Comparison of ENCODE assay signal across 41 cellular contexts in genomic region chr5:64019746-64020145, GRCh38. TPM values are rescaled to one million over a fixed set of nuclear protein-coding genes. Genes with fewer than 3 reads are reported as not detected.
"Had no signal": no experiment of that assay in that cellular context is flagged by ENCODE, and none has a peak within 500 bp of the region (broad histone marks: within the 10 kb centered on the region; RNA-seq: fewer than 3 reads in every experiment).

No MANE protein-coding gene starts in this region.

- H3K9me3 Mint-ChIP-seq: activated naive CD4-positive, alpha-beta T cell treated with anti-CD3 and anti-CD28 coated beads, Interleukin-2, amount 10 ng/mL, durations not matched to agents 7 days and 5 days; central memory CD8-positive, alpha-beta T cell; dendritic cell treated with granulocyte-macrophage colony-stimulating factor and Interleukin-4, amounts not matched to agents 40 ng/mL and 50 ng/mL, for 4 days; T-helper 2 cell treated with Interferon-gamma antibody and Interleukin-4, amounts not matched to agents 5 μg/mL and 100 μg/mL, for 36 hours; WTC11 had no signal

- FAIRE-seq: astrocyte, bronchial epithelial cell, endothelial cell of umbilical vein had no signal

- H3K27me3 ChIP-seq: brain microvascular endothelial cell, dorsolateral prefrontal cortex, esophagus squamous epithelium, gastroesophageal sphincter, heart right ventricle had no signal

- H3K27ac ChIP-seq: brain microvascular endothelial cell, coronary artery, dorsolateral prefrontal cortex, epithelial cell of prostate, esophagus squamous epithelium, gastroesophageal sphincter, heart right ventricle had no signal

- H3K27me3 Mint-ChIP-seq: activated CD4-positive, alpha-beta memory T cell treated with anti-CD3 and anti-CD28 coated beads, Interleukin-2, amount 10 ng/mL, durations not matched to agents 7 days and 5 days; activated CD4-positive, alpha-beta T cell treated with anti-CD3 and anti-CD28 coated beads, Interleukin-2, amount 10 ng/mL, durations not matched to agents 7 days and 5 days; activated naive CD4-positive, alpha-beta T cell treated with anti-CD3 and anti-CD28 coated beads, Interleukin-2, amount 10 ng/mL, durations not matched to agents 7 days and 5 days; activated naive CD8-positive, alpha-beta T cell; activated T-cell treated with anti-CD3 and anti-CD28 coated beads, Interleukin-2, amount 50 U/mL, for 24 hours; central memory CD8-positive, alpha-beta T cell; dendritic cell treated with granulocyte-macrophage colony-stimulating factor and Interleukin-4, amounts not matched to agents 40 ng/mL and 50 ng/mL, for 4 days; effector memory CD8-positive, alpha-beta T cell; T-helper 17 cell had no signal

- H3K36me3 Mint-ChIP-seq: activated naive CD4-positive, alpha-beta T cell treated with anti-CD3 and anti-CD28 coated beads, Interleukin-2, amount 10 ng/mL, durations not matched to agents 7 days and 5 days; activated naive CD8-positive, alpha-beta T cell; WTC11 had no signal

- H3K36me3 ChIP-seq: brain microvascular endothelial cell, esophagus squamous epithelium, gastroesophageal sphincter, heart right ventricle had no signal

- DNase-seq: activated CD4-positive, alpha-beta memory T cell treated with anti-CD3 and anti-CD28 coated beads, Interleukin-2, amount 10 ng/mL, durations not matched to agents 7 days and 5 days; activated CD4-positive, alpha-beta T cell treated with anti-CD3 and anti-CD28 coated beads for 1 hour; activated CD4-positive, alpha-beta T cell treated with anti-CD3 and anti-CD28 coated beads for 4 hours; activated CD4-positive, alpha-beta T cell treated with anti-CD3 and anti-CD28 coated beads, Interleukin-2, amount 10 ng/mL, durations not matched to agents 7 days and 5 days; activated CD4-positive, alpha-beta T cell treated with anti-CD3 and anti-CD28 coated beads, Interleukin-2, amount 50 U/mL, for 4 hours; activated CD8-positive, alpha-beta memory T cell treated with anti-CD3 and anti-CD28 coated beads, Interleukin-2, amount 50 U/mL, for 48 hours; activated gamma-delta T cell; activated naive CD4-positive, alpha-beta T cell; activated naive CD4-positive, alpha-beta T cell treated with anti-CD3 and anti-CD28 coated beads, Interleukin-2, amount 10 ng/mL, durations not matched to agents 7 days and 5 days; activated T-cell treated with anti-CD3 and anti-CD28 coated beads for 4 hours; activated T-cell treated with anti-CD3 and anti-CD28 coated beads, Interleukin-2, amount 50 U/mL, for 24 hours; activated T-cell treated with anti-CD3 and anti-CD28 coated beads, Interleukin-2, amount 50 U/mL, for 72 hours; amniotic stem cell; anterior cingulate cortex; brain microvascular endothelial cell; dorsolateral prefrontal cortex; effector CD4-positive, alpha-beta T cell; effector memory CD8-positive, alpha-beta T cell; esophagus squamous epithelium; foreskin melanocyte; heart right ventricle; T-helper 1 cell; T-helper 17 cell; T1000 had no signal

- H3K9me3 ChIP-seq: esophagus squamous epithelium, gastroesophageal sphincter, heart right ventricle had no signal

- H3K4me1 Mint-ChIP-seq: activated CD4-positive, alpha-beta memory T cell treated with anti-CD3 and anti-CD28 coated beads, Interleukin-2, amount 10 ng/mL, durations not matched to agents 7 days and 5 days; activated CD4-positive, alpha-beta T cell treated with anti-CD3 and anti-CD28 coated beads, Interleukin-2, amount 10 ng/mL, durations not matched to agents 7 days and 5 days; activated naive CD4-positive, alpha-beta T cell treated with anti-CD3 and anti-CD28 coated beads, Interleukin-2, amount 10 ng/mL, durations not matched to agents 7 days and 5 days; central memory CD8-positive, alpha-beta T cell; T-helper 17 cell; WTC11 had no signal

- H3K4me1 ChIP-seq: esophagus squamous epithelium, gastroesophageal sphincter, heart right ventricle had no signal

- H3K4me3 Mint-ChIP-seq: activated CD4-positive, alpha-beta memory T cell treated with anti-CD3 and anti-CD28 coated beads, Interleukin-2, amount 10 ng/mL, durations not matched to agents 7 days and 5 days; activated CD4-positive, alpha-beta T cell treated with anti-CD3 and anti-CD28 coated beads, Interleukin-2, amount 10 ng/mL, durations not matched to agents 7 days and 5 days; activated naive CD4-positive, alpha-beta T cell treated with anti-CD3 and anti-CD28 coated beads, Interleukin-2, amount 10 ng/mL, durations not matched to agents 7 days and 5 days; activated naive CD8-positive, alpha-beta T cell; activated T-cell treated with anti-CD3 and anti-CD28 coated beads, Interleukin-2, amount 50 U/mL, for 24 hours; activated T-cell treated with anti-CD3 and anti-CD28 coated beads, Interleukin-2, amount 50 U/mL, for 72 hours; central memory CD8-positive, alpha-beta T cell; dendritic cell treated with granulocyte-macrophage colony-stimulating factor and Interleukin-4, amounts not matched to agents 40 ng/mL and 50 ng/mL, for 4 days; effector memory CD8-positive, alpha-beta T cell; T-helper 17 cell; T-helper 2 cell treated with Interferon-gamma antibody and Interleukin-4, amounts not matched to agents 5 μg/mL and 100 μg/mL, for 36 hours; WTC11 had no signal

- H3K27ac Mint-ChIP-seq: activated CD4-positive, alpha-beta memory T cell treated with anti-CD3 and anti-CD28 coated beads, Interleukin-2, amount 10 ng/mL, durations not matched to agents 7 days and 5 days; activated CD4-positive, alpha-beta T cell treated with anti-CD3 and anti-CD28 coated beads, Interleukin-2, amount 10 ng/mL, durations not matched to agents 7 days and 5 days; activated naive CD4-positive, alpha-beta T cell treated with anti-CD3 and anti-CD28 coated beads, Interleukin-2, amount 10 ng/mL, durations not matched to agents 7 days and 5 days; activated naive CD8-positive, alpha-beta T cell; activated T-cell treated with anti-CD3 and anti-CD28 coated beads, Interleukin-2, amount 50 U/mL, for 24 hours; activated T-cell treated with anti-CD3 and anti-CD28 coated beads, Interleukin-2, amount 50 U/mL, for 72 hours; dendritic cell treated with granulocyte-macrophage colony-stimulating factor and Interleukin-4, amounts not matched to agents 40 ng/mL and 50 ng/mL, for 4 days; effector memory CD8-positive, alpha-beta T cell; T-helper 17 cell; T-helper 2 cell treated with Interferon-gamma antibody and Interleukin-4, amounts not matched to agents 5 μg/mL and 100 μg/mL, for 36 hours; WTC11 had no signal

- H3K4me3 ChIP-seq: coronary artery, dorsolateral prefrontal cortex, esophagus squamous epithelium, gastroesophageal sphincter, heart right ventricle had no signal

RNA-seq across cellular contexts. Expression of gene HTR1A, which starts 57.5 kb away (rescaled TPM):
- total RNA-seq: activated CD4-positive, alpha-beta memory T cell treated with anti-CD3 and anti-CD28 coated beads, Interleukin-2, amount 10 ng/mL, durations not matched to agents 7 days and 5 days; activated CD4-positive, alpha-beta T cell treated with anti-CD3 and anti-CD28 coated beads, Interleukin-2, amount 10 ng/mL, durations not matched to agents 7 days and 5 days; activated T-cell treated with anti-CD3 and anti-CD28 coated beads, Interleukin-2, amount 50 U/mL, for 72 hours; astrocyte; bronchial epithelial cell; cardiac septum; endothelial cell of umbilical vein; esophagus squamous epithelium; fibroblast of lung; fibroblast of villous mesenchyme; gastroesophageal sphincter; glomerular endothelial cell; heart right ventricle; T-helper 17 cell had no signal
- polyA plus RNA-seq: adipose tissue, endothelial cell of umbilical vein, esophagus, fibroblast of lung, heart right ventricle had no signal
